19 cellular contexts compared by ENCODE assay signal in the genomic region with DNA sequence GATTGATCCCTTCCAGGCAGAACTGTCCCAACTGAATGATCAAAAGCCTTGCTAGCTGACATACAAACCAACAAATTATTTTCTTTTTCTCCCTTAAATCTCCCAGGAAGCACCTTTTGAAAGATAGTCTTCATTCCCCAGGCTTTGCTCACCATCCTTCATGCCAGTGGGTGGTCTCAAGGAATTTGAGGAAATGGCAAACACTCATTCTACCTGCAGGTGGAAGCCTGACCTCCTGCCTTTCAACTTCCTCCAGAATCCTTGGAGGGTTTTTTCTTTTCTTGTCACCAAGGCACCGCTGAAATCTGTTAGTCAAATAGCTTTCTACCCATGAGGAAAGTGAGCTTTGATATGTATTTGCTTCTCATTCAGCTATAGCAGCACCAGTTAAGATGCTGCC.
"Had no signal": no experiment of that assay in that cellular context is flagged by ENCODE, and none has a peak within 500 bp of the region (broad histone marks: within the 10 kb centered on the region; RNA-seq: fewer than 3 reads in every experiment).

No MANE protein-coding gene starts in this region.

- H3K4me2 ChIP-seq: hepatocyte had no signal

- H3K27me3 ChIP-seq: adrenal gland, cardiac muscle cell, left lung, thyroid gland, uterus had no signal

- ATAC-seq: activated CD4-positive, alpha-beta T cell treated with anti-CD3 and anti-CD28 coated beads for 36 hours; activated CD8-positive, alpha-beta memory T cell treated with anti-CD3 and anti-CD28 coated beads, Interleukin-2, amount 10 ng/mL, durations not matched to agents 7 days and 5 days; left lung; mucosa of descending colon; naive thymus-derived CD8-positive, alpha-beta T cell; stimulated activated memory B cell treated with anti-CD40 and anti-IgM and Interleukin-4, amounts not matched to agents 10 μg/mL and 1 μg/mL and 100 μg/mL, for 72 hours had no signal

- H3K36me3 Mint-ChIP-seq: activated CD4-positive, alpha-beta memory T cell treated with anti-CD3 and anti-CD28 coated beads for 36 hours; activated CD8-positive, alpha-beta memory T cell treated with anti-CD3 and anti-CD28 coated beads, Interleukin-2, amount 10 ng/mL, durations not matched to agents 7 days and 5 days; activated naive CD4-positive, alpha-beta T cell treated with anti-CD3 and anti-CD28 coated beads, Interleukin-2, amount 50 U/mL, for 24 hours; naive thymus-derived CD8-positive, alpha-beta T cell; stimulated activated memory B cell treated with anti-CD40 and anti-IgM and Interleukin-4, amounts not matched to agents 10 μg/mL and 1 μg/mL and 100 μg/mL, for 72 hours had no signal

- H3K36me3 ChIP-seq: adrenal gland, cardiac muscle cell, left lung, thyroid gland, uterus had no signal

- H3K4me3 Mint-ChIP-seq: activated CD4-positive, alpha-beta memory T cell treated with anti-CD3 and anti-CD28 coated beads for 36 hours; activated CD4-positive, alpha-beta T cell treated with anti-CD3 and anti-CD28 coated beads for 36 hours; activated CD8-positive, alpha-beta memory T cell treated with anti-CD3 and anti-CD28 coated beads, Interleukin-2, amount 10 ng/mL, durations not matched to agents 7 days and 5 days; activated naive CD4-positive, alpha-beta T cell treated with anti-CD3 and anti-CD28 coated beads, Interleukin-2, amount 50 U/mL, for 24 hours; naive thymus-derived CD8-positive, alpha-beta T cell; stimulated activated memory B cell treated with anti-CD40 and anti-IgM and Interleukin-4, amounts not matched to agents 10 μg/mL and 1 μg/mL and 100 μg/mL, for 72 hours had no signal

- H3K4me1 Mint-ChIP-seq: activated CD4-positive, alpha-beta T cell treated with anti-CD3 and anti-CD28 coated beads for 36 hours; activated CD8-positive, alpha-beta memory T cell treated with anti-CD3 and anti-CD28 coated beads, Interleukin-2, amount 10 ng/mL, durations not matched to agents 7 days and 5 days; activated naive CD4-positive, alpha-beta T cell treated with anti-CD3 and anti-CD28 coated beads, Interleukin-2, amount 50 U/mL, for 24 hours; naive thymus-derived CD8-positive, alpha-beta T cell; stimulated activated memory B cell treated with anti-CD40 and anti-IgM and Interleukin-4, amounts not matched to agents 10 μg/mL and 1 μg/mL and 100 μg/mL, for 72 hours had no signal

- DNase-seq: activated CD4-positive, alpha-beta memory T cell treated with anti-CD3 and anti-CD28 coated beads for 36 hours; activated CD4-positive, alpha-beta T cell treated with anti-CD3 and anti-CD28 coated beads for 36 hours; activated CD8-positive, alpha-beta memory T cell treated with anti-CD3 and anti-CD28 coated beads, Interleukin-2, amount 10 ng/mL, durations not matched to agents 7 days and 5 days; activated effector memory CD4-positive, alpha-beta T cell treated with Interleukin-2 at 50 U/mL for 16 hours; activated T-cell treated with anti-CD3 and anti-CD28 coated beads, Interleukin-2, amount 50 U/mL, for 1 hour; adrenal gland; dorsolateral prefrontal cortex; left lung; mammary epithelial cell; mucosa of descending colon; naive thymus-derived CD8-positive, alpha-beta T cell; stimulated activated CD4-positive, alpha-beta T cell treated with anti-CD3 and anti-CD28 coated beads, Interleukin-12 subunit alpha, Interleukin-12 subunit beta, amount 100 ng/mL, for 4 hours; stimulated activated CD4-positive, alpha-beta T cell treated with anti-CD3 and anti-CD28 coated beads, Interleukin-2, amount 100 ng/mL, for 24 hours; thyroid gland; uterus had no signal

- H3K9me3 Mint-ChIP-seq: activated CD4-positive, alpha-beta memory T cell treated with anti-CD3 and anti-CD28 coated beads for 36 hours; activated naive CD4-positive, alpha-beta T cell treated with anti-CD3 and anti-CD28 coated beads, Interleukin-2, amount 50 U/mL, for 24 hours had no signal

- H3K4me3 ChIP-seq: adrenal gland, cardiac muscle cell, hepatocyte, left lung, mucosa of descending colon, thyroid gland, uterus had no signal

- H3K27ac ChIP-seq: adrenal gland, cardiac muscle cell, hepatocyte, left lung, thyroid gland, uterus had no signal

- H3K27ac Mint-ChIP-seq: activated CD4-positive, alpha-beta memory T cell treated with anti-CD3 and anti-CD28 coated beads for 36 hours; activated CD4-positive, alpha-beta T cell treated with anti-CD3 and anti-CD28 coated beads for 36 hours; activated CD8-positive, alpha-beta memory T cell treated with anti-CD3 and anti-CD28 coated beads, Interleukin-2, amount 10 ng/mL, durations not matched to agents 7 days and 5 days; activated naive CD4-positive, alpha-beta T cell treated with anti-CD3 and anti-CD28 coated beads, Interleukin-2, amount 50 U/mL, for 24 hours; naive thymus-derived CD8-positive, alpha-beta T cell; stimulated activated memory B cell treated with anti-CD40 and anti-IgM and Interleukin-4, amounts not matched to agents 10 μg/mL and 1 μg/mL and 100 μg/mL, for 72 hours had no signal

- H3K79me2 ChIP-seq: hepatocyte had no signal

- H3K4me1 ChIP-seq: left lung, thyroid gland, uterus had no signal

- H3K9me3 ChIP-seq: adrenal gland, left lung, mucosa of descending colon, thyroid gland, uterus had no signal

- H2AFZ ChIP-seq: hepatocyte had no signal
